10 cellular contexts compared by ENCODE assay signal in the genomic region with DNA sequence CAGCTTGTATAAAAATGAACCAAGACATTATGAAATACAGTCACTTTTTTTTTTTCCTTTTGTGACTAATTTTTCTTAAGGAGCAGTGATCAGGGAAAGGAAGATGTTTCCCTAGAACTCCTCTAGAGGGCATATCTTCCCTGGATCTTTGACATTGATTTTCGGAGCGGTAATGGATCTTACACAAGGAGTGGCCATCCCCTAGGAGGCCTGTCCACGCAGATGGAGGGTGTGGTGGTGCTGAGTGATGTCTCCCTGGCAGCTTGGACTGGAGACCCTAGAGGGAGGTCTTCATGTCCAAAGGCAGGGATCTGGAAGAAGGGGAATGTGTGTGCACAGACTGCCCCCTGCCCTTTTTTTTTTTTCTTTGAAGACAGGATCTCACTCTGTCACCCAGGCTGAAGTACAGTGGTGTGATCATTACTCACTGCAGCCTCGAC. TPM values are rescaled to one million over a fixed set of nuclear protein-coding genes. Genes with fewer than 3 reads are reported as not detected.
A peak's percentile ranks its signal among the peaks of the same experiment; 100 is the strongest.
DNase-seq lines count a peak whose midpoint lies in the region; ATAC-seq and TF ChIP-seq lines count a peak whose summit lies in the region.
"Had no signal": no experiment of that assay in that cellular context is flagged by ENCODE, and none has a peak within 500 bp of the region (broad histone marks: within the 10 kb centered on the region; RNA-seq: fewer than 3 reads in every experiment).

No MANE protein-coding gene starts in this region.

- H2AFZ ChIP-seq in neuronal stem cell (ENCODE audit: low read length): peak overlapping the region; percentile 77

- H3K4me3 ChIP-seq in epithelial cell of proximal tubule (ENCODE audit: low read depth, low read length): no peak overlapping the region
- H3K4me3 ChIP-seq in neuronal stem cell (ENCODE audit: low read length in 2 of 2): no peak overlapping the region
- H3K4me3 ChIP-seq: heart left ventricle had no signal

- H3K36me3 ChIP-seq in neuronal stem cell (replicated peaks in 1 of 2; ENCODE audit: control insufficient read depth in 2 of 2, insufficient read depth in 2 of 2, low read length in 2 of 2): no peaks in the 10 kb centered on the region
- H3K36me3 ChIP-seq: heart left ventricle had no signal

- H2BK5ac ChIP-seq in neuronal stem cell (ENCODE audit: low read length): no peak overlapping the region

- H3K79me1 ChIP-seq in neuronal stem cell (ENCODE audit: low read depth, low read length): no peaks in the 10 kb centered on the region

- peak; percentile 59 for TF ChIP-seq CTCF in epithelial cell of proximal tubule (conservative IDR thresholded peaks at IDR 0.05; ENCODE audit: low read depth, low read length)

- H3K27ac ChIP-seq in neuronal stem cell (replicated peaks; ENCODE audit: low read length): no peak overlapping the region
- H3K27ac ChIP-seq: heart left ventricle had no signal

- H3K27ac Mint-ChIP-seq in activated naive CD4-positive, alpha-beta T cell treated with anti-CD3 and anti-CD28 coated beads, Interleukin-2, amount 50 U/mL, for 72 hours: no peak overlapping the region
- H3K27ac Mint-ChIP-seq: activated CD4-positive, alpha-beta T cell treated with anti-CD3 and anti-CD28 coated beads for 36 hours had no signal

- no peak overlapping the region for H2AK5ac ChIP-seq in neuronal stem cell (ENCODE audit: low read depth, low read length)

- peaks cover 0 to 8% (median 0%) of the 10 kb centered on the region in 3 experiments for H3K27me3 ChIP-seq in neuronal stem cell (ENCODE audit: control insufficient read depth in 3 of 3, insufficient read depth in 3 of 3, low read depth in 1 of 3, low read length in 3 of 3)
- H3K27me3 ChIP-seq: heart left ventricle had no signal

- H3K18ac ChIP-seq in neuronal stem cell (ENCODE audit: low read length): no peak overlapping the region

- no peak overlapping the region for H3K4me2 ChIP-seq in neuronal stem cell (ENCODE audit: insufficient read depth, low read length, poor library complexity, severe bottlenecking)

- H4K91ac ChIP-seq in neuronal stem cell (ENCODE audit: low read depth, low read length, poor library complexity): no peak overlapping the region

- ATAC-seq in activated naive CD4-positive, alpha-beta T cell treated with anti-CD3 and anti-CD28 coated beads, Interleukin-2, amount 50 U/mL, for 72 hours: no peak
- no peak for ATAC-seq in HG03354 (IDR thresholded peaks at IDR 0.05; ENCODE audit: poor library complexity, severe bottlenecking, unreplicated experiment)
- ATAC-seq: activated CD4-positive, alpha-beta T cell treated with anti-CD3 and anti-CD28 coated beads for 36 hours had no signal

- no peaks in the 10 kb centered on the region for H3K9me3 Mint-ChIP-seq in activated naive CD4-positive, alpha-beta T cell treated with anti-CD3 and anti-CD28 coated beads, Interleukin-2, amount 50 U/mL, for 72 hours

- no CpG with 5 or more reads among the region's 4 CpGs for WGBS in neuronal stem cell (ENCODE audit: extremely low coverage in 2 of 2, insufficient read length in 2 of 2, insufficient replicate concordance in 1 of 2), 2 donors

- H3K36me3 Mint-ChIP-seq in activated naive CD4-positive, alpha-beta T cell treated with anti-CD3 and anti-CD28 coated beads, Interleukin-2, amount 50 U/mL, for 72 hours: no peaks in the 10 kb centered on the region

- H3K23ac ChIP-seq in neuronal stem cell (ENCODE audit: low read depth, low read length, poor library complexity): no peak overlapping the region

- no peak overlapping the region for H3K4ac ChIP-seq in neuronal stem cell (ENCODE audit: low read length)

- no peak overlapping the region for H3K14ac ChIP-seq in neuronal stem cell (ENCODE audit: low read length)

- no peaks in the 10 kb centered on the region for H3K4me1 ChIP-seq in neuronal stem cell (ENCODE audit: control insufficient read depth in 2 of 2, insufficient read depth in 1 of 2, low read depth in 1 of 2, low read length in 2 of 2)
- H3K4me1 ChIP-seq: heart left ventricle had no signal

- H3K9ac ChIP-seq in neuronal stem cell (ENCODE audit: low read depth, low read length, poor library complexity): no peak overlapping the region

- DNase-seq in DMS114 treated with DMSO at 0.1 percent for 48 hours (lab: John Stamatoyannopoulos, UW; ENCODE audit: unreplicated experiment): peak; percentile 39
- DNase-seq in NCI-H226: peak; percentile 28
- DNase-seq in epithelial cell of proximal tubule (ENCODE audit: low read depth): no peak
- DNase-seq in neuronal stem cell (ENCODE audit: low spot score): no peak
- no peak for DNase-seq in NCI-H1436 (lab: John Stamatoyannopoulos, UW)
- DNase-seq in T1000 (lab: John Stamatoyannopoulos, UW): no peak
- DNase-seq in activated naive CD4-positive, alpha-beta T cell treated with anti-CD3 and anti-CD28 coated beads, Interleukin-2, amount 50 U/mL, for 72 hours (ENCODE audit: low spot score in 2 of 2): no peak
- DNase-seq: activated CD4-positive, alpha-beta T cell treated with anti-CD3 and anti-CD28 coated beads for 36 hours; heart left ventricle had no signal

- H3K9me3 ChIP-seq in neuronal stem cell (replicated peaks in 1 of 2; ENCODE audit: control insufficient read depth in 2 of 2, insufficient read depth in 1 of 2, low read depth in 1 of 2, low read length in 2 of 2): no peaks in the 10 kb centered on the region
- H3K9me3 ChIP-seq: heart left ventricle had no signal

- no peak overlapping the region for H2BK120ac ChIP-seq in neuronal stem cell (ENCODE audit: low read depth, low read length)

- no peak overlapping the region for H2BK15ac ChIP-seq in neuronal stem cell (ENCODE audit: low read length)

- no peak overlapping the region for H2BK12ac ChIP-seq in neuronal stem cell (ENCODE audit: low read length)

- H4K8ac ChIP-seq in neuronal stem cell (ENCODE audit: low read depth, low read length): no peak overlapping the region

RNA-seq across cellular contexts. Expression of a gene that starts 7.0 kb away (rescaled TPM):
- total RNA-seq in epithelial cell of proximal tubule: 117 and 126 TPM in 2 replicates
- polyA plus RNA-seq in neuronal stem cell (2013, experiment 1 of 2): 84.1 TPM
- 83.4 TPM for polyA plus RNA-seq in neuronal stem cell (2013, experiment 2 of 2)
- 100 to 1,000 TPM; 103 to 170 TPM for total RNA-seq in activated naive CD4-positive, alpha-beta T cell treated with anti-CD3 and anti-CD28 coated beads, Interleukin-2, amount 50 U/mL, for 72 hours

RNA-seq across cellular contexts. Expression of a gene that starts 26.2 kb away (rescaled TPM):
- total RNA-seq in epithelial cell of proximal tubule: 20.7 and 25.4 TPM in 2 replicates
- polyA plus RNA-seq in neuronal stem cell (2013, experiment 1 of 2): 69.5 TPM
- polyA plus RNA-seq in neuronal stem cell (2013, experiment 2 of 2): 68.8 TPM
- total RNA-seq in activated naive CD4-positive, alpha-beta T cell treated with anti-CD3 and anti-CD28 coated beads, Interleukin-2, amount 50 U/mL, for 72 hours: 100 to 1,000 TPM in 1 of 2 donors, 10 to 100 TPM in 1; 27.5 to 156 TPM

RNA-seq across cellular contexts. Expression of a gene that starts 33.3 kb away (rescaled TPM):
- 206 and 273 TPM in 2 replicates for total RNA-seq in epithelial cell of proximal tubule
- polyA plus RNA-seq in neuronal stem cell (2013, experiment 1 of 2): 434 TPM
- polyA plus RNA-seq in neuronal stem cell (2013, experiment 2 of 2): 420 TPM
- 100 to 1,000 TPM; 186 to 334 TPM for total RNA-seq in activated naive CD4-positive, alpha-beta T cell treated with anti-CD3 and anti-CD28 coated beads, Interleukin-2, amount 50 U/mL, for 72 hours

RNA-seq across cellular contexts. Expression of a gene that starts 35.3 kb away (rescaled TPM):
- total RNA-seq in epithelial cell of proximal tubule: 0.87 and 2.3 TPM in 2 replicates
- 57.5 TPM for polyA plus RNA-seq in neuronal stem cell (2013, experiment 1 of 2)
- 54.1 TPM for polyA plus RNA-seq in neuronal stem cell (2013, experiment 2 of 2)
- 10 to 100 TPM; 70.5 to 71.7 TPM for total RNA-seq in activated naive CD4-positive, alpha-beta T cell treated with anti-CD3 and anti-CD28 coated beads, Interleukin-2, amount 50 U/mL, for 72 hours

Comparison
In these comparisons a context has a peak if more than half of its experiments do, and no peak if none do; other contexts are left out.
1. DNase-seq: peak in DMS114 treated with DMSO at 0.1 percent for 48 hours (single experiment) and NCI-H226 (single experiment); none in epithelial cell of proximal tubule (single experiment), neuronal stem cell (single experiment), NCI-H1436 (single experiment), T1000 (single experiment) and activated naive CD4-positive, alpha-beta T cell treated with anti-CD3 and anti-CD28 coated beads, Interleukin-2, amount 50 U/mL, for 72 hours (0 of 2).